In genomic region chr10:89251417-89252224, GRCh38 we compare ENCODE assay signal across 8 cellular contexts. TPM values are rescaled to one million over a fixed set of nuclear protein-coding genes. Genes with fewer than 3 reads are reported as not detected.
DNase-seq lines count a peak whose midpoint lies in the region; ATAC-seq and TF ChIP-seq lines count a peak whose summit lies in the region.

Gene LIPA, minus strand, starts transcription at chr10:89251775. Its CDS starts 4,127 bp downstream, at chr10:89247648.

- H3K36me3 ChIP-seq in testis (ENCODE audit: low read depth, missing control alignments), result no peaks in the 10 kb centered on the region

- DNase-seq in NCI-H1092 treated with DMSO at 0.1 percent for 48 hours (lab: John Stamatoyannopoulos, UW) (peak; percentile 91), SKM-1 (lab: John Stamatoyannopoulos, UW; ENCODE audit: unreplicated experiment) (peak; percentile 89), glomerular endothelial cell (ENCODE audit: extremely low read depth, low read depth, low spot score) (peak; percentile 75), omental fat pad (ENCODE audit: low spot score) (peak; percentile 72), testis (peak; percentile 97)
- DNase-seq in activated naive CD4-positive, alpha-beta T cell treated with anti-CD3 and anti-CD28 coated beads, Interleukin-2, amount 50 U/mL, for 72 hours (ENCODE audit: low spot score in 2 of 2), result peak; percentile 88 to 93

- peaks cover 17 to 36% of the 10 kb centered on the region in 2 donors for H3K36me3 Mint-ChIP-seq in activated naive CD4-positive, alpha-beta T cell treated with anti-CD3 and anti-CD28 coated beads, Interleukin-2, amount 50 U/mL, for 72 hours

- peaks cover 16 to 23% of the 10 kb centered on the region in 2 donors for H3K9me3 Mint-ChIP-seq in activated naive CD4-positive, alpha-beta T cell treated with anti-CD3 and anti-CD28 coated beads, Interleukin-2, amount 50 U/mL, for 72 hours

- ATAC-seq in HG02610 (IDR thresholded peaks at IDR 0.05; ENCODE audit: unreplicated experiment) (peak; percentile 97), omental fat pad (ENCODE audit: low FRiP score) (peak; percentile 100)
- peak; percentile 96 to 97 for ATAC-seq in activated naive CD4-positive, alpha-beta T cell treated with anti-CD3 and anti-CD28 coated beads, Interleukin-2, amount 50 U/mL, for 72 hours

- peaks cover 5% of the 10 kb centered on the region for H3K4me1 ChIP-seq in testis

- peak within 1 kb of the TSS; percentile 41 to 59 for H3K27ac ChIP-seq in testis

- no peaks in the 10 kb centered on the region for H3K27me3 ChIP-seq in testis

- H3K9me3 ChIP-seq in testis, result no peaks in the 10 kb centered on the region

- H3K4me3 ChIP-seq in GM08714 (ENCODE audit: low read length) (peak within 1 kb of the TSS; percentile 81), testis (peak within 1 kb of the TSS; percentile 75 to 95)

- peak within 1 kb of the TSS in 1 of 2 donors; percentile 41 for H3K27ac Mint-ChIP-seq in activated naive CD4-positive, alpha-beta T cell treated with anti-CD3 and anti-CD28 coated beads, Interleukin-2, amount 50 U/mL, for 72 hours

- TF ChIP-seq CTCF in omental fat pad (IDR thresholded peaks at IDR 0.05), result no peak
- no peak for TF ChIP-seq CTCF in testis (IDR thresholded peaks at IDR 0.05)

- intact Hi-C loops in testis (cut with DNase I; ENCODE audit: low total_unique reads), result no loop called here

- 0 to 1% methylated on average over 9 to 53 of the region's 53 CpGs for WGBS in testis, 2 donors

- TF ChIP-seq POLR2A in testis (IDR thresholded peaks at IDR 0.05), result no peak

RNA-seq across cellular contexts. Expression of gene LIPA, which starts in this region (rescaled TPM):
- total RNA-seq in activated naive CD4-positive, alpha-beta T cell treated with anti-CD3 and anti-CD28 coated beads, Interleukin-2, amount 50 U/mL, for 72 hours, result 10 to 100 TPM; 19.4 to 24.1 TPM
- total RNA-seq in glomerular endothelial cell, result 53.1 and 62.1 TPM in 2 replicates
- 100 to 1,000 TPM in 2 of 4 donors, 10 to 100 TPM in 2; 77.0 to 354 (median 105) TPM for total RNA-seq in omental fat pad
- total RNA-seq in testis, result 10 to 100 TPM; 13.3 to 13.9 TPM
- polyA plus RNA-seq in testis (ENCODE audit: insufficient read depth, low read depth, low replicate concordance), result 32.3 TPM

Comparison
In these comparisons a context has a peak if more than half of its experiments do, and no peak if none do; other contexts are left out.
1. Peak in every context shown above with its lines: DNase-seq, ATAC-seq, H3K4me3 ChIP-seq and H3K27ac ChIP-seq.